ENCODE assay signal across 8 cellular contexts in the genomic region with DNA sequence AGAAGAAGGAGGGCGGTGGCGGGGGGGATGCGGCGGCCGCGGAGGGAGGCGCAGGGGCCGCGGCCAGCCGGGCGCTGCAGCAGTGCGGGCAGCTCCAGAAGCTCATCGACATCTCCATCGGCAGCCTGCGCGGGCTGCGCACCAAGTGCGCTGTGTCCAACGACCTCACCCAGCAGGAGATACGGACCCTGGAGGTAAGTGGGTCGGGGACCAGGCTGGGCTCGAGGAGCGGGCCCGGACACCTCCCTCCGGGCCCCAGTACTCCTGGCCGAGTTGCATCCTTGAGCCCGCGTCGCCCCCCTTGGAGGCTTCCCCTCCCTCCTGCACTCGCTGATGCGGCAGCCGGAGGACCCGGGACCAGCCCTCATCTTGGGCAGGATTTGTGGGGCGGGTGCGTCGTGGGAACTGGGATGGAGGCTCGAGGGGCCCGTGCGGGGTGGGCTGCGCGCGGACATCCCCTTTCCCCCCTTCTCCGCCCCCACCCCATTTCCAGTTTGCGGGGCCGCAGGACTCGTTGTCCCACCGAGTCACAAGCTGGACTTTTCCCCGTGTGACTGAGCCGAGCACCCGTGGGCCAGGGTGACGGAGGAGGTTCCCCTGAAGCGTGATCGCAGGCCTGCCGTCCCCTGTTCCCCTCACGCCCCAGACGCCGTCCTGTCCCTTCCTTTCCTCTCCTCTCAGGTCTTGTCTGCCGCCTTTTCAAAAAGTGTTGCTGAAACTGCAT. TPM values are rescaled to one million over a fixed set of nuclear protein-coding genes. Genes with fewer than 3 reads are reported as not detected.
A peak's percentile ranks its signal among the peaks of the same experiment; 100 is the strongest.
DNase-seq lines count a peak whose midpoint lies in the region; ATAC-seq and TF ChIP-seq lines count a peak whose summit lies in the region.

No MANE protein-coding gene starts in this region.

- no peak overlapping the region for H2BK15ac ChIP-seq in H9 (ENCODE audit: low read depth, low read length)

- no CpG with 5 or more reads among the region's 58 CpGs for WGBS in H9 (ENCODE audit: extremely low coverage, insufficient read length, low lambda C conversion rate)
- WGBS in iPS DF 6.9 (ENCODE audit: insufficient coverage, insufficient read length): no CpG with 5 or more reads among the region's 58 CpGs
- WGBS in smooth muscle cell (ENCODE audit: low lambda C conversion rate): 1% methylated on average over 45 of the region's 58 CpGs

- H3K27ac Mint-ChIP-seq in H9: no peak overlapping the region
- peak overlapping the region; percentile 70 for H3K27ac Mint-ChIP-seq in activated naive CD4-positive, alpha-beta T cell treated with anti-CD3 and anti-CD28 coated beads, Interleukin-2, amount 10 ng/mL, durations not matched to agents 7 days and 5 days

- H2BK12ac ChIP-seq in H9 (ENCODE audit: insufficient read length, low read depth, low read length): no peak overlapping the region

- TF ChIP-seq CTCF in AG04450 (IDR thresholded peaks at IDR 0.05; ENCODE audit: low read depth, low read length) (no peak), H9 (conservative IDR thresholded peaks at IDR 0.05) (no peak), smooth muscle cell (IDR thresholded peaks at IDR 0.05; ENCODE audit: borderline replicate concordance, insufficient read depth, poor library complexity, severe bottlenecking) (no peak), omental fat pad (IDR thresholded peaks at IDR 0.05) (no peak)

- H3F3A ChIP-seq in smooth muscle cell (ENCODE audit: low read depth): peaks cover 5% of the 10 kb centered on the region

- DNase-seq in AG04450 (ENCODE audit: low read depth, low spot score) (no peak), H9 (no peak), iPS DF 6.9 (ENCODE audit: low read depth, low spot score) (no peak), smooth muscle cell (lab: John Stamatoyannopoulos, UW; ENCODE audit: unreplicated experiment) (no peak), omental fat pad (ENCODE audit: low spot score) (no peak), hippocampal formation (lab: John Stamatoyannopoulos, UW) (no peak), HCEC 1CT (no peak)
- DNase-seq in activated naive CD4-positive, alpha-beta T cell treated with anti-CD3 and anti-CD28 coated beads, Interleukin-2, amount 10 ng/mL, durations not matched to agents 7 days and 5 days: peak; percentile 34

- H3K9ac ChIP-seq in H9 (ENCODE audit: extremely low read depth, insufficient read length, low read length) (peak overlapping the region; percentile 42), smooth muscle cell (ENCODE audit: low read depth) (peak overlapping the region; percentile 70)

- H3K36me3 Mint-ChIP-seq in H9 (ENCODE audit: insufficient read depth in 1 of 3, low read depth in 3 of 3): peaks cover 0 to 2% (median 0%) of the 10 kb centered on the region in 3 experiments; a peak in 1 of 7 replicates
- peaks cover 7% of the 10 kb centered on the region for H3K36me3 Mint-ChIP-seq in activated naive CD4-positive, alpha-beta T cell treated with anti-CD3 and anti-CD28 coated beads, Interleukin-2, amount 10 ng/mL, durations not matched to agents 7 days and 5 days

- H4K5ac ChIP-seq in H9 (ENCODE audit: insufficient read length, low read depth, low read length): no peak overlapping the region

- H3K4me1 Mint-ChIP-seq in H9: peaks cover 45% of the 10 kb centered on the region in 2 experiments
- H3K4me1 Mint-ChIP-seq in activated naive CD4-positive, alpha-beta T cell treated with anti-CD3 and anti-CD28 coated beads, Interleukin-2, amount 10 ng/mL, durations not matched to agents 7 days and 5 days: peaks cover 51% of the 10 kb centered on the region

- H3K23ac ChIP-seq in H9 (ENCODE audit: insufficient read length, low read depth, low read length): no peak overlapping the region

- H2BK5ac ChIP-seq in H9 (ENCODE audit: insufficient read length, low read length): no peak overlapping the region

- no peak overlapping the region for H4K8ac ChIP-seq in H9 (replicated peaks; ENCODE audit: insufficient read length, low read depth, low read length)

- H2AFZ ChIP-seq in H9 (ENCODE audit: low read length) (no peak overlapping the region), smooth muscle cell (ENCODE audit: low read depth) (peak overlapping the region; percentile 94)

- no peak overlapping the region for H3T11ph ChIP-seq in H9 (ENCODE audit: low read length)

- CTCF ChIA-PET in AG04450 (lab: Charles Lee): interaction anchor here (0.7 to 10.5 kb wide), 6 partner anchors 24 to 144 kb away, joined by 3 to 94 read pairs (median 5); no protein-coding TSS in a partner anchor
- CTCF ChIA-PET in activated naive CD4-positive, alpha-beta T cell treated with anti-CD3 and anti-CD28 coated beads, Interleukin-2, amount 10 ng/mL, durations not matched to agents 7 days and 5 days (lab: Charles Lee): interaction anchor here (1.2 to 2.3 kb wide), 11 partner anchors 10 to 220 kb away, joined by 3 to 23 read pairs (median 5); no protein-coding TSS in a partner anchor

- no peak overlapping the region for H2AK5ac ChIP-seq in H9 (ENCODE audit: insufficient read length, low read length)

- H3K56ac ChIP-seq in H9 (ENCODE audit: insufficient read length, low read depth, low read length): no peak overlapping the region

- H3K79me2 ChIP-seq in H9 (ENCODE audit: insufficient read depth, low read length) (peaks cover 15% of the 10 kb centered on the region; the same call in 1 of the 2 replicates), smooth muscle cell (ENCODE audit: low read depth) (peaks cover 53% of the 10 kb centered on the region)

- H3K4ac ChIP-seq in H9 (ENCODE audit: low read depth, low read length): no peak overlapping the region

- no peaks in the 10 kb centered on the region for H3K27me3 ChIP-seq in AG04450 (ENCODE audit: control insufficient read depth, insufficient read depth, low read length)
- no peaks in the 10 kb centered on the region; the same call in 1 of the 2 replicates for H3K27me3 ChIP-seq in H9 (ENCODE audit: insufficient read depth, low read length)
- no peaks in the 10 kb centered on the region; the same call in 1 of the 2 replicates for H3K27me3 ChIP-seq in iPS DF 6.9 (ENCODE audit: control insufficient read depth, insufficient read depth, low read length)
- H3K27me3 ChIP-seq in smooth muscle cell (ENCODE audit: low read depth): no peaks in the 10 kb centered on the region

- peaks cover 3% of the 10 kb centered on the region; the same call in 1 of the 2 replicates for H3K9me3 ChIP-seq in AG04450 (ENCODE audit: control insufficient read depth, insufficient read depth, low read length)
- H3K9me3 ChIP-seq in H9 (ENCODE audit: control insufficient read depth, low read depth, low read length): no peaks in the 10 kb centered on the region
- H3K9me3 ChIP-seq in iPS DF 6.9 (ENCODE audit: control insufficient read depth, insufficient read depth, low read length): no peaks in the 10 kb centered on the region
- no peaks in the 10 kb centered on the region for H3K9me3 ChIP-seq in smooth muscle cell (replicated peaks; ENCODE audit: low read depth)

- H3K4me2 ChIP-seq in H9 (ENCODE audit: insufficient read depth, insufficient read length, low read length) (peak overlapping the region; percentile 64), smooth muscle cell (peak overlapping the region; percentile 94)

- peaks cover 0 to 2% of the 10 kb centered on the region in 2 experiments; a peak in 2 of 5 replicates for H3K9me3 Mint-ChIP-seq in H9
- H3K9me3 Mint-ChIP-seq in activated naive CD4-positive, alpha-beta T cell treated with anti-CD3 and anti-CD28 coated beads, Interleukin-2, amount 10 ng/mL, durations not matched to agents 7 days and 5 days: no peaks in the 10 kb centered on the region

- H3K27me3 Mint-ChIP-seq in H9 (ENCODE audit: low read depth): peaks cover 15% of the 10 kb centered on the region
- peaks cover 26% of the 10 kb centered on the region for H3K27me3 Mint-ChIP-seq in activated naive CD4-positive, alpha-beta T cell treated with anti-CD3 and anti-CD28 coated beads, Interleukin-2, amount 10 ng/mL, durations not matched to agents 7 days and 5 days

- H3K23me2 ChIP-seq in H9 (ENCODE audit: insufficient read length, low read depth, low read length, poor library complexity, severe bottlenecking): peaks cover 11% of the 10 kb centered on the region

- H4K20me1 ChIP-seq in H9 (ENCODE audit: control insufficient read depth, insufficient read depth, insufficient read length) (no peaks in the 10 kb centered on the region), smooth muscle cell (ENCODE audit: low read depth) (peaks cover 53% of the 10 kb centered on the region)

- peaks cover 7% of the 10 kb centered on the region; the same call in 1 of the 2 replicates for H3K4me1 ChIP-seq in H9 (ENCODE audit: insufficient read depth, low read length)
- peaks cover 4% of the 10 kb centered on the region for H3K4me1 ChIP-seq in iPS DF 6.9 (ENCODE audit: control insufficient read depth, insufficient read depth, low read length)
- peaks cover 27% of the 10 kb centered on the region for H3K4me1 ChIP-seq in smooth muscle cell (ENCODE audit: low read depth)

- POLR2A ChIA-PET in AG04450 (lab: Yijun Ruan, JAX): interaction anchor here (1.7 to 2.3 kb wide), 2 partner anchors 10 to 143 kb away, joined by 4 to 7 read pairs; no protein-coding TSS in a partner anchor

- H3K4me3 ChIP-seq in AG04450 (ENCODE audit: low read depth, low read length) (peak overlapping the region; percentile 97), iPS DF 6.9 (ENCODE audit: low read length) (peak overlapping the region; percentile 59), smooth muscle cell (peak overlapping the region; percentile 98)

- no peak for ATAC-seq in omental fat pad (ENCODE audit: low FRiP score)

- no peak overlapping the region for H4K91ac ChIP-seq in H9 (ENCODE audit: insufficient read length, low read depth, low read length)

- H3K79me1 ChIP-seq in H9 (ENCODE audit: insufficient read depth, low read depth, low read length, poor library complexity, severe bottlenecking): no peaks in the 10 kb centered on the region

- H3K36me3 ChIP-seq in iPS DF 6.9 (ENCODE audit: control insufficient read depth, insufficient read depth, low read length) (no peaks in the 10 kb centered on the region), smooth muscle cell (ENCODE audit: low read depth) (no peaks in the 10 kb centered on the region)

- no peak overlapping the region for H3K18ac ChIP-seq in H9 (ENCODE audit: insufficient read length, low read depth, low read length)

- H2BK20ac ChIP-seq in H9 (ENCODE audit: low read depth, low read length, poor library complexity, severe bottlenecking): no peak overlapping the region

- H3K4me3 Mint-ChIP-seq in H9: peak overlapping the region; percentile 82 to 92
- H3K4me3 Mint-ChIP-seq in activated naive CD4-positive, alpha-beta T cell treated with anti-CD3 and anti-CD28 coated beads, Interleukin-2, amount 10 ng/mL, durations not matched to agents 7 days and 5 days: peak overlapping the region; percentile 82

- H3K27ac ChIP-seq in AG04450 (ENCODE audit: low read depth, low read length) (no peak overlapping the region), H9 (ENCODE audit: insufficient read length, low read depth, low read length) (no peak overlapping the region), iPS DF 6.9 (ENCODE audit: low read length) (no peak overlapping the region), smooth muscle cell (ENCODE audit: low read depth) (peak overlapping the region; percentile 30)

- H3K14ac ChIP-seq in H9 (ENCODE audit: insufficient read depth, low read length): 0 out of 2 replicates have a peak overlapping the region, but pooled peaks have one; percentile 9

- H2BK120ac ChIP-seq in H9 (ENCODE audit: low read depth, low read length, poor library complexity, severe bottlenecking): no peak overlapping the region

RNA-seq across cellular contexts. Expression of a gene that starts 0.6 kb away (rescaled TPM):
- polyA plus RNA-seq in AG04450 (2011; rRNA removed) (28.2 and 34.9 TPM in 2 replicates), smooth muscle cell (40.4 and 53.2 TPM in 2 replicates)
- 56.0 and 69.7 TPM in 2 replicates for polyA minus RNA-seq in AG04450 (2011; rRNA and poly(A)+ RNA removed)
- total RNA-seq in H9 (2021) (43.5 and 44.9 TPM in 2 replicates), smooth muscle cell (65.1 and 69.2 TPM in 2 replicates), omental fat pad (10 to 100 TPM; 25.8 to 42.3 (median 33.9) TPM)
